ENCODE assay signal across 9 cellular contexts in the genomic region with DNA sequence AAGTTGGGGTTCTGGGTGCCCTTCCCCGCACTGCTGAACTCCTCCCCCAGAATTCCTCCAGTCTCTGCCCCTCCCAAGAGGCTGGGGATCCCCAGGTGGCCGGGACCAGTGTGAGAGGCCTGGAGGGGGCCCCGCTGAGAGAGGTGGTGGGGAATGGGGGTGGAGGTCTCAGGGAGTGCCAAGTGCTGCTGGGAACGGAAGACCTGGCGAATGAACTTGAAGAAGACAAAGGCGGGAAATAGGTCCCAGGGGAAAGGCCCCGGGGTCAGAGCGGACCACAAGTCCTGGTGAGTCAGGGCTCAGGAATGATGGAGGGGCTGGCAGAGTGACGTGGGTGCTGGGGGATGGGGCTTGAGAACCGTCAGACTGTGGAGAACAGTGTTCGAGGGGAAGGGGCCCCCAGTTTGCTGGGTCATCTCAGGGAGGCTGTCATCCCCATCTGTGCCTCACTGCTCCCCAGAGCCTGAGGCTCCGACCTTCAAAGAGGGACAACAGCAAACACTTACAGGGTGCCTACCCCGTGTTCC. TPM values are rescaled to one million over a fixed set of nuclear protein-coding genes. Genes with fewer than 3 reads are reported as not detected.
DNase-seq lines count a peak whose midpoint lies in the region; ATAC-seq and TF ChIP-seq lines count a peak whose summit lies in the region.
"Had no signal": no experiment of that assay in that cellular context is flagged by ENCODE, and none has a peak within 500 bp of the region (broad histone marks: within the 10 kb centered on the region; RNA-seq: fewer than 3 reads in every experiment).

No MANE protein-coding gene starts in this region.

- ATAC-seq in HG03135 (IDR thresholded peaks at IDR 0.05; ENCODE audit: unreplicated experiment), result no peak
- ATAC-seq in activated CD8-positive, alpha-beta memory T cell treated with anti-CD3 and anti-CD28 coated beads, Interleukin-2, amount 10 ng/mL, durations not matched to agents 7 days and 5 days, result no peak

- POLR2A ChIA-PET in PC-9 (lab: Charles Lee; ENCODE audit: unreplicated experiment), result no interaction called here

- H3K27ac Mint-ChIP-seq in activated CD8-positive, alpha-beta memory T cell treated with anti-CD3 and anti-CD28 coated beads, Interleukin-2, amount 10 ng/mL, durations not matched to agents 7 days and 5 days, result no peak overlapping the region
- H3K27ac Mint-ChIP-seq: activated naive CD4-positive, alpha-beta T cell treated with anti-CD3 and anti-CD28 coated beads, Interleukin-2, amount 50 U/mL, for 24 hours had no signal

- H3K27ac ChIP-seq in PC-9 (0 out of 2 replicates have a peak overlapping the region, but pooled peaks have one; percentile 34), parathyroid adenoma (peak overlapping the region; percentile 61)

- intact Hi-C loops in PC-9 (cut with micrococcal nuclease; ENCODE audit: unreplicated experiment), result loop anchor here (5.0 kb wide), 1 partner anchor 57 kb away; no protein-coding TSS in a partner anchor

- peaks cover 8% of the 10 kb centered on the region; the same call in 1 of the 2 replicates for H3K27me3 ChIP-seq in PC-9 (ENCODE audit: insufficient read depth, low read depth)
- H3K27me3 ChIP-seq in parathyroid adenoma (ENCODE audit: control insufficient read depth, insufficient read depth, low read length), result no peaks in the 10 kb centered on the region

- no TSS peak for BruUV-seq in PC-9 (replicated peaks; lab: Mats Ljungman, UMichigan)

- H3K4me3 ChIP-seq in PC-9 (no peak overlapping the region; the same call in 1 of the 2 replicates), fibroblast of villous mesenchyme (ENCODE audit: low read depth, low read length) (no peak overlapping the region), parathyroid adenoma (ENCODE audit: low read depth, low read length) (no peak overlapping the region)

- TF ChIP-seq CTCF in PC-9 (conservative IDR thresholded peaks at IDR 0.05) (no peak), fibroblast of villous mesenchyme (IDR thresholded peaks at IDR 0.05; ENCODE audit: insufficient read depth, low read depth, low read length) (no peak), parathyroid adenoma (IDR thresholded peaks at IDR 0.05) (no peak)

- no peaks in the 10 kb centered on the region for H3K9me3 Mint-ChIP-seq in activated CD8-positive, alpha-beta memory T cell treated with anti-CD3 and anti-CD28 coated beads, Interleukin-2, amount 10 ng/mL, durations not matched to agents 7 days and 5 days (ENCODE audit: low read depth)
- H3K9me3 Mint-ChIP-seq: activated naive CD4-positive, alpha-beta T cell treated with anti-CD3 and anti-CD28 coated beads, Interleukin-2, amount 50 U/mL, for 24 hours had no signal

- no peaks in the 10 kb centered on the region for H3K9me3 ChIP-seq in PC-9 (ENCODE audit: insufficient read depth, low read depth)
- H3K9me3 ChIP-seq in parathyroid adenoma (ENCODE audit: control insufficient read depth, low read length), result no peaks in the 10 kb centered on the region

- no peak overlapping the region for H3K4me3 Mint-ChIP-seq in activated CD8-positive, alpha-beta memory T cell treated with anti-CD3 and anti-CD28 coated beads, Interleukin-2, amount 10 ng/mL, durations not matched to agents 7 days and 5 days
- H3K4me3 Mint-ChIP-seq: activated naive CD4-positive, alpha-beta T cell treated with anti-CD3 and anti-CD28 coated beads, Interleukin-2, amount 50 U/mL, for 24 hours had no signal

- H3F3A ChIP-seq in PC-9 (ENCODE audit: insufficient read depth, low read depth), result peaks cover 13% of the 10 kb centered on the region; the same call in 1 of the 2 replicates

- DNase-seq in EL, result peak; percentile 96
- peak; percentile 53 to 64 for DNase-seq in PC-9
- DNase-seq in fibroblast of villous mesenchyme (ENCODE audit: low read depth), result peak; percentile 94
- DNase-seq in ecto neural progenitor cell (ENCODE audit: low spot score), result no peak
- DNase-seq in stimulated activated CD4-positive, alpha-beta T cell treated with anti-CD3 and anti-CD28 coated beads, Interleukin-4, amount 100 ng/mL, for 4 hours, result no peak
- no peak for DNase-seq in activated CD8-positive, alpha-beta memory T cell treated with anti-CD3 and anti-CD28 coated beads, Interleukin-2, amount 10 ng/mL, durations not matched to agents 7 days and 5 days

- H3K79me2 ChIP-seq in PC-9 (ENCODE audit: low read depth), result no peaks in the 10 kb centered on the region
- peaks cover 4% of the 10 kb centered on the region for H3K79me2 ChIP-seq in parathyroid adenoma

- no peaks in the 10 kb centered on the region for H3K36me3 ChIP-seq in PC-9 (ENCODE audit: low read depth)
- H3K36me3 ChIP-seq in parathyroid adenoma (ENCODE audit: control insufficient read depth, insufficient read depth, low read length), result no peaks in the 10 kb centered on the region

- H3K4me1 ChIP-seq in PC-9 (replicated peaks; ENCODE audit: insufficient read depth), result peaks cover 15% of the 10 kb centered on the region
- H3K4me1 ChIP-seq in parathyroid adenoma, result peaks cover 4% of the 10 kb centered on the region

- H2AFZ ChIP-seq in PC-9 (peak overlapping the region; percentile 58; the same call in 1 of the 2 replicates), parathyroid adenoma (no peak overlapping the region)

- CTCF ChIA-PET in PC-9 (lab: Charles Lee), result interaction anchor here (0.5 to 1.0 kb wide), 2 partner anchors 46 to 58 kb away, joined by 3 read pairs; no protein-coding TSS in a partner anchor
- CTCF ChIA-PET in activated CD8-positive, alpha-beta memory T cell treated with anti-CD3 and anti-CD28 coated beads, Interleukin-2, amount 10 ng/mL, durations not matched to agents 7 days and 5 days (lab: Charles Lee), result interaction anchor here (1.1 to 3.6 kb wide), 10 partner anchors 10 to 216 kb away, joined by 3 to 52 read pairs (median 6); a partner anchor contains a TSS

- H3K9me2 ChIP-seq in PC-9 (ENCODE audit: insufficient read depth), result no peaks in the 10 kb centered on the region

- no peaks in the 10 kb centered on the region for H3K36me3 Mint-ChIP-seq in activated CD8-positive, alpha-beta memory T cell treated with anti-CD3 and anti-CD28 coated beads, Interleukin-2, amount 10 ng/mL, durations not matched to agents 7 days and 5 days
- H3K36me3 Mint-ChIP-seq: activated naive CD4-positive, alpha-beta T cell treated with anti-CD3 and anti-CD28 coated beads, Interleukin-2, amount 50 U/mL, for 24 hours had no signal

- peak overlapping the region; percentile 58 for H3K4me2 ChIP-seq in PC-9
- H3K4me2 ChIP-seq in parathyroid adenoma (ENCODE audit: low read length), result no peak overlapping the region

- no peak overlapping the region for H3K9ac ChIP-seq in parathyroid adenoma

- H3K4me1 Mint-ChIP-seq in activated CD8-positive, alpha-beta memory T cell treated with anti-CD3 and anti-CD28 coated beads, Interleukin-2, amount 10 ng/mL, durations not matched to agents 7 days and 5 days, result no peaks in the 10 kb centered on the region
- H3K4me1 Mint-ChIP-seq: activated naive CD4-positive, alpha-beta T cell treated with anti-CD3 and anti-CD28 coated beads, Interleukin-2, amount 50 U/mL, for 24 hours had no signal

- H3K27me3 Mint-ChIP-seq in activated CD8-positive, alpha-beta memory T cell treated with anti-CD3 and anti-CD28 coated beads, Interleukin-2, amount 10 ng/mL, durations not matched to agents 7 days and 5 days, result peaks cover 36% of the 10 kb centered on the region

- H4K20me1 ChIP-seq in PC-9 (ENCODE audit: insufficient read depth), result no peaks in the 10 kb centered on the region

RNA-seq across cellular contexts. Expression of a gene that starts 15.8 kb away (rescaled TPM):
- total RNA-seq in PC-9 (2021), result 3.3 and 5.0 TPM in 2 replicates
- total RNA-seq in fibroblast of villous mesenchyme, result under 0.01 TPM in 2 replicates
- not detected for total RNA-seq in activated CD8-positive, alpha-beta memory T cell treated with anti-CD3 and anti-CD28 coated beads, Interleukin-2, amount 10 ng/mL, durations not matched to agents 7 days and 5 days

RNA-seq across cellular contexts. Expression of a gene that starts 35.5 kb away (rescaled TPM):
- 22.0 and 25.6 TPM in 2 replicates for total RNA-seq in PC-9 (2021)
- not detected in 2 replicates for total RNA-seq in fibroblast of villous mesenchyme
- under 1 TPM; 0.32 to 0.35 TPM for total RNA-seq in activated CD8-positive, alpha-beta memory T cell treated with anti-CD3 and anti-CD28 coated beads, Interleukin-2, amount 10 ng/mL, durations not matched to agents 7 days and 5 days

RNA-seq across cellular contexts. Expression of a gene that starts 40.3 kb away (rescaled TPM):
- 4.3 and 4.4 TPM in 2 replicates for total RNA-seq in PC-9 (2021)
- total RNA-seq in fibroblast of villous mesenchyme, result not detected in 2 replicates
- not detected for total RNA-seq in activated CD8-positive, alpha-beta memory T cell treated with anti-CD3 and anti-CD28 coated beads, Interleukin-2, amount 10 ng/mL, durations not matched to agents 7 days and 5 days

RNA-seq across cellular contexts. Expression of a gene that starts 57.0 kb away (rescaled TPM):
- 1.6 and 1.8 TPM in 2 replicates for total RNA-seq in PC-9 (2021)
- total RNA-seq in fibroblast of villous mesenchyme, result 0.32 and 0.43 TPM in 2 replicates
- not detected for total RNA-seq in activated CD8-positive, alpha-beta memory T cell treated with anti-CD3 and anti-CD28 coated beads, Interleukin-2, amount 10 ng/mL, durations not matched to agents 7 days and 5 days

Comparison
In these comparisons a context has a peak if more than half of its experiments do, and no peak if none do; other contexts are left out.
1. DNase-seq: peak in EL (single experiment), PC-9 (2 of 2) and fibroblast of villous mesenchyme (single experiment); none in ecto neural progenitor cell (single experiment), stimulated activated CD4-positive, alpha-beta T cell treated with anti-CD3 and anti-CD28 coated beads, Interleukin-4, amount 100 ng/mL, for 4 hours (0 of 2) and activated CD8-positive, alpha-beta memory T cell treated with anti-CD3 and anti-CD28 coated beads, Interleukin-2, amount 10 ng/mL, durations not matched to agents 7 days and 5 days (single experiment).
2. RNA of a gene that starts 35.5 kb away (total RNA-seq): 22.0 to 25.6 TPM in PC-9; 0.32 to 0.35 TPM in activated CD8-positive, alpha-beta memory T cell treated with anti-CD3 and anti-CD28 coated beads, Interleukin-2, amount 10 ng/mL, durations not matched to agents 7 days and 5 days and not detected in fibroblast of villous mesenchyme; every median in the first group is over 10 times any median in the second.